12 cellular contexts compared by ENCODE assay signal in genomic region chr12:93526786-93527428, GRCh38. TPM values are rescaled to one million over a fixed set of nuclear protein-coding genes. Genes with fewer than 3 reads are reported as not detected.
A peak's percentile ranks its signal among the peaks of the same experiment; 100 is the strongest.
DNase-seq lines count a peak whose midpoint lies in the region; ATAC-seq and TF ChIP-seq lines count a peak whose summit lies in the region.
"Had no signal": no experiment of that assay in that cellular context is flagged by ENCODE, and none has a peak within 500 bp of the region (broad histone marks: within the 10 kb centered on the region; RNA-seq: fewer than 3 reads in every experiment).

No MANE protein-coding gene starts in this region.

- no peak overlapping the region for H2AFZ ChIP-seq in SK-N-SH (ENCODE audit: low read depth)

- no peak overlapping the region for H3K27ac ChIP-seq in cardiac muscle cell
- no peak overlapping the region for H3K27ac ChIP-seq in SK-N-SH (ENCODE audit: low read depth in 2 of 2, low read length in 1 of 2)
- no peak overlapping the region for H3K27ac ChIP-seq in spleen
- H3K27ac ChIP-seq: pancreas had no signal

- no peaks in the 10 kb centered on the region for H4K20me1 ChIP-seq in SK-N-SH (ENCODE audit: insufficient read depth)

- POLR2A ChIA-PET in SK-N-SH (lab: Yijun Ruan, JAX) = no interaction called here

- H3K79me2 ChIP-seq in SK-N-SH (ENCODE audit: insufficient read depth) = no peaks in the 10 kb centered on the region

- H3K27ac Mint-ChIP-seq in activated naive CD8-positive, alpha-beta T cell treated with anti-CD3 and anti-CD28 coated beads, Interleukin-2, amount 50 U/mL, for 24 hours = no peak overlapping the region
- H3K27ac Mint-ChIP-seq: activated CD8-positive, alpha-beta T cell treated with anti-CD3 and anti-CD28 coated beads, Interleukin-2, amount 10 ng/mL, durations not matched to agents 7 days and 5 days had no signal

- CTCF ChIA-PET in SK-N-SH (lab: Yijun Ruan, JAX) = interaction anchor here (0.7 to 7.3 kb wide), 5 partner anchors 16 to 576 kb away, joined by 3 to 46 read pairs (median 3); no protein-coding TSS in a partner anchor

- H3K9me2 ChIP-seq in SK-N-SH = no peaks in the 10 kb centered on the region

- no peak for TF ChIP-seq RAD21 in SK-N-SH (IDR thresholded peaks at IDR 0.05; ENCODE audit: low read length)

- TF ChIP-seq POLR2A in spleen (IDR thresholded peaks at IDR 0.05) = no peak

- peaks cover 9% of the 10 kb centered on the region for H3K4me1 Mint-ChIP-seq in activated naive CD8-positive, alpha-beta T cell treated with anti-CD3 and anti-CD28 coated beads, Interleukin-2, amount 50 U/mL, for 24 hours

- 0 out of 2 replicates have a peak overlapping the region, but pooled peaks have one; percentile 0 for H3K4me2 ChIP-seq in SK-N-SH

- TF ChIP-seq EP300 in SK-N-SH (IDR thresholded peaks at IDR 0.05; ENCODE audit: borderline replicate concordance in 1 of 2, low read depth in 1 of 2, low read length in 1 of 2) = no peak

- H3K4me1 ChIP-seq in cardiac muscle cell (ENCODE audit: low read depth) (no peaks in the 10 kb centered on the region), SK-N-SH (ENCODE audit: control insufficient read depth in 1 of 2, insufficient read depth in 2 of 2, low read depth in 1 of 2, low read length in 1 of 2) (no peaks in the 10 kb centered on the region; a peak in 1 of 4 replicates), spleen (peaks cover 0 to 9% (median 0%) of the 10 kb centered on the region in 6 donors)
- H3K4me1 ChIP-seq: BE2C, pancreas had no signal

- no peak overlapping the region for H3K4me3 ChIP-seq in cardiac muscle cell
- H3K4me3 ChIP-seq in SK-N-SH (ENCODE audit: low read depth in 2 of 2, low read length in 1 of 2) = no peak overlapping the region
- H3K4me3 ChIP-seq in spleen = no peak overlapping the region
- H3K4me3 ChIP-seq: pancreas had no signal

- WGBS in SK-N-SH (ENCODE audit: low lambda C conversion rate) = 20% methylated on average over 4 of the region's 4 CpGs
- WGBS in spleen, 5 donors = 62 to 93% (median 83%) methylated on average over 4 of the region's 4 CpGs

- no peaks in the 10 kb centered on the region for H3K9me3 ChIP-seq in cardiac muscle cell (ENCODE audit: low read depth)
- H3K9me3 ChIP-seq in SK-N-SH = no peaks in the 10 kb centered on the region
- no peaks in the 10 kb centered on the region for H3K9me3 ChIP-seq in spleen
- H3K9me3 ChIP-seq: BE2C, pancreas had no signal

- H3F3A ChIP-seq in SK-N-SH (replicated peaks; ENCODE audit: insufficient read depth) = no peaks in the 10 kb centered on the region

- no peak overlapping the region for H3K4me3 Mint-ChIP-seq in activated naive CD8-positive, alpha-beta T cell treated with anti-CD3 and anti-CD28 coated beads, Interleukin-2, amount 50 U/mL, for 24 hours
- H3K4me3 Mint-ChIP-seq: activated CD8-positive, alpha-beta T cell treated with anti-CD3 and anti-CD28 coated beads, Interleukin-2, amount 10 ng/mL, durations not matched to agents 7 days and 5 days had no signal

- no peaks in the 10 kb centered on the region for H3K36me3 Mint-ChIP-seq in activated naive CD8-positive, alpha-beta T cell treated with anti-CD3 and anti-CD28 coated beads, Interleukin-2, amount 50 U/mL, for 24 hours (ENCODE audit: low read depth)

- H3K9me3 Mint-ChIP-seq in activated naive CD8-positive, alpha-beta T cell treated with anti-CD3 and anti-CD28 coated beads, Interleukin-2, amount 50 U/mL, for 24 hours = no peaks in the 10 kb centered on the region

- peaks cover 5% of the 10 kb centered on the region for H3K27me3 Mint-ChIP-seq in activated naive CD8-positive, alpha-beta T cell treated with anti-CD3 and anti-CD28 coated beads, Interleukin-2, amount 50 U/mL, for 24 hours

- H3K27me3 ChIP-seq in cardiac muscle cell (no peaks in the 10 kb centered on the region), SK-N-SH (ENCODE audit: insufficient read depth) (no peaks in the 10 kb centered on the region), spleen (replicated peaks in 1 of 7) (no peaks in the 10 kb centered on the region)
- H3K27me3 ChIP-seq: BE2C, pancreas had no signal

- DNase-seq in cardiac muscle cell (ENCODE audit: low read depth in 1 of 2, low spot score in 1 of 2) (peak; percentile 19 to 93), Right ventricle myocardium superior (no peak), SK-N-SH (no peak), glomerular endothelial cell (ENCODE audit: extremely low read depth, low read depth, low spot score) (peak; percentile 63), spleen (no peak), RPMI8226 (no peak), 8988T (no peak)
- DNase-seq in activated naive CD8-positive, alpha-beta T cell treated with anti-CD3 and anti-CD28 coated beads, Interleukin-2, amount 50 U/mL, for 24 hours = no peak
- DNase-seq: activated CD8-positive, alpha-beta T cell treated with anti-CD3 and anti-CD28 coated beads, Interleukin-2, amount 10 ng/mL, durations not matched to agents 7 days and 5 days; BE2C; KBM-7; pancreas had no signal

- H3K36me3 ChIP-seq in cardiac muscle cell (no peaks in the 10 kb centered on the region), SK-N-SH (replicated peaks in 1 of 2; ENCODE audit: control insufficient read depth in 1 of 2, insufficient read depth in 2 of 2, low read length in 1 of 2) (no peaks in the 10 kb centered on the region), spleen (no peaks in the 10 kb centered on the region)
- H3K36me3 ChIP-seq: BE2C, pancreas had no signal

- ATAC-seq in Right ventricle myocardium superior (ENCODE audit: poor library complexity) = no peak
- no peak for ATAC-seq in activated naive CD8-positive, alpha-beta T cell treated with anti-CD3 and anti-CD28 coated beads, Interleukin-2, amount 50 U/mL, for 24 hours
- ATAC-seq: activated CD8-positive, alpha-beta T cell treated with anti-CD3 and anti-CD28 coated beads, Interleukin-2, amount 10 ng/mL, durations not matched to agents 7 days and 5 days had no signal

- intact Hi-C loops in Right ventricle myocardium superior (cut with DNase I) (no loop called here), spleen (cut with DNase I; ENCODE audit: low total_unique reads) (no loop called here)

- TF ChIP-seq CTCF in cardiac muscle cell (IDR thresholded peaks at IDR 0.05; ENCODE audit: low read depth, low read length) (no peak), SK-N-SH (IDR thresholded peaks at IDR 0.05) (no peak), spleen (IDR thresholded peaks at IDR 0.05 in 8 of 11, conservative IDR thresholded peaks at IDR 0.05 in 3 of 11) (no peak)

- H3K9ac ChIP-seq in SK-N-SH = no peak overlapping the region

TF ChIP-seq in SK-N-SH, 30 proteins besides CTCF, POLR2A, EP300 and RAD21 (continues in another document):
- TF ChIP-seq TEAD4 (IDR thresholded peaks at IDR 0.05; ENCODE audit: borderline replicate concordance, insufficient read depth) = peak; percentile 39; the same call in 1 of the 2 replicates
- no peak for TF ChIP-seq RXRA (IDR thresholded peaks at IDR 0.05; ENCODE audit: borderline replicate concordance, low read depth)
- no peak for TF ChIP-seq TAF1 (IDR thresholded peaks at IDR 0.05; ENCODE audit: borderline replicate concordance, low read depth, low read length)
- TF ChIP-seq JUND (IDR thresholded peaks at IDR 0.05) = peak; percentile 93
- no peak for TF ChIP-seq ELF1 (IDR thresholded peaks at IDR 0.05)
- TF ChIP-seq GATA2 (CRISPR knock-in tag; IDR thresholded peaks at IDR 0.05) = no peak
- TF ChIP-seq, protein P1, sequence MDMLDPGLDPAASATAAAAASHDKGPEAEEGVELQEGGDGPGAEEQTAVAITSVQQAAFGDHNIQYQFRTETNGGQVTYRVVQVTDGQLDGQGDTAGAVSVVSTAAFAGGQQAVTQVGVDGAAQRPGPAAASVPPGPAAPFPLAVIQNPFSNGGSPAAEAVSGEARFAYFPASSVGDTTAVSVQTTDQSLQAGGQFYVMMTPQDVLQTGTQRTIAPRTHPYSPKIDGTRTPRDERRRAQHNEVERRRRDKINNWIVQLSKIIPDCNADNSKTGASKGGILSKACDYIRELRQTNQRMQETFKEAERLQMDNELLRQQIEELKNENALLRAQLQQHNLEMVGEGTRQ (IDR thresholded peaks at IDR 0.05; ENCODE audit: borderline replicate concordance, low read depth, low read length) = no peak
- 0 out of 2 replicates have a peak, but pooled peaks have one; percentile 15 for TF ChIP-seq PBX3 (IDR thresholded peaks at IDR 0.05)
- TF ChIP-seq FOSL2 (IDR thresholded peaks at IDR 0.05; ENCODE audit: borderline replicate concordance, low read depth) = peak; percentile 85
- peak; percentile 52; the same call in 1 of the 2 replicates for TF ChIP-seq MAX (IDR thresholded peaks at IDR 0.05; ENCODE audit: low read depth)
- no peak for TF ChIP-seq RCOR1 (IDR thresholded peaks at IDR 0.05; ENCODE audit: low read length)
- no peak for TF ChIP-seq NRF1 (IDR thresholded peaks at IDR 0.05; ENCODE audit: low read depth, low read length)
- TF ChIP-seq GABPA (IDR thresholded peaks at IDR 0.05; ENCODE audit: low read depth) = no peak

RNA-seq across cellular contexts. Expression of gene SOCS2, which starts 45.6 kb away (rescaled TPM):
- total RNA-seq in cardiac muscle cell = 40.7 and 46.1 TPM in 2 replicates
- 19.7 and 20.4 TPM in 2 replicates for polyA plus RNA-seq in cardiac muscle cell
- total RNA-seq in Right ventricle myocardium superior = 6.0 TPM
- polyA plus RNA-seq in SK-N-SH (2012; rRNA removed) = 24.1 and 24.8 TPM in 2 replicates
- polyA plus RNA-seq in SK-N-SH (2012; cell fraction: cytosol; rRNA removed) = 20.5 and 22.0 TPM in 2 replicates
- 50.8 and 66.2 TPM in 2 replicates for polyA plus RNA-seq in SK-N-SH (2012; cell fraction: nucleus; rRNA removed)
- 45.4 and 58.6 TPM in 2 replicates for total RNA-seq in glomerular endothelial cell
- total RNA-seq in spleen = 10 to 100 TPM in 6 of 7 donors, 1 to 10 TPM in 1; 9.7 to 32.3 (median 15.4) TPM
- 10 to 100 TPM in 1 of 3 donors, 1 to 10 TPM in 2; 5.3 to 10.6 (median 7.0) TPM for polyA plus RNA-seq in spleen

RNA-seq across cellular contexts. Expression of gene MRPL42, which starts 59.6 kb away (rescaled TPM):
- 24.0 and 41.5 TPM in 2 replicates for total RNA-seq in cardiac muscle cell
- polyA plus RNA-seq in cardiac muscle cell = 92.5 and 128 TPM in 2 replicates
- 39.9 TPM for total RNA-seq in Right ventricle myocardium superior
- polyA plus RNA-seq in SK-N-SH (2012; rRNA removed) = 39.5 and 54.8 TPM in 2 replicates
- 74.9 and 101 TPM in 2 replicates for polyA plus RNA-seq in SK-N-SH (2012; cell fraction: cytosol; rRNA removed)
- polyA plus RNA-seq in SK-N-SH (2012; cell fraction: nucleus; rRNA removed) = 10.8 and 23.7 TPM in 2 replicates
- 48.9 and 60.5 TPM in 2 replicates for total RNA-seq in glomerular endothelial cell
- total RNA-seq in spleen = 10 to 100 TPM; 37.2 to 56.8 (median 46.6) TPM
- polyA plus RNA-seq in spleen = 10 to 100 TPM; 17.9 to 31.1 (median 30.2) TPM

Comparison
In these comparisons a context has a peak if more than half of its experiments do, and no peak if none do; other contexts are left out.
1. DNase-seq: peak in cardiac muscle cell (2 of 2) and glomerular endothelial cell (single experiment); none in Right ventricle myocardium superior (single experiment), SK-N-SH (single experiment), spleen (single experiment), RPMI8226 (single experiment), activated naive CD8-positive, alpha-beta T cell treated with anti-CD3 and anti-CD28 coated beads, Interleukin-2, amount 50 U/mL, for 24 hours (single experiment) and 8988T (single experiment).